ENCODE assay signal across 18 cellular contexts in the genomic region with DNA sequence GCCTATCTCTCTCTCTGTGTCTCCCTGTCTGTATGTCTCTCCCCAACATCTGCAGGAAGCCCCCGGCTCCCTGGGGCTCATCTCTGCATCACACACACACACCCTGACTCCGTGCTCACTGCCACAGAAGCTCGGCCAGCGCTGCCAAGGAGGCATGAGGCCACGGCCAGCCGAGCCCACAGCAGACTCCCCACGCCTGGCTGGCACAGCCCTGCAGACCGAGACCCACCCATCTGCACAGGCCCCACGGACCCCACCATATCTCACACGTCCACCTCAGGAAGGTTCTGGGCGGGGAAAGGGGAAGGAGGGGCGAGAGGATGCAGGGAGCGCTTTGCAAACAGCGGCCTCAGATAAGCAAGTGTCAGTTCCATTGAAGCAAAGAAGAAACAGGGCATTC. TPM values are rescaled to one million over a fixed set of nuclear protein-coding genes. Genes with fewer than 3 reads are reported as not detected.
A peak's percentile ranks its signal among the peaks of the same experiment; 100 is the strongest.
DNase-seq lines count a peak whose midpoint lies in the region; ATAC-seq, FAIRE-seq and TF ChIP-seq lines count a peak whose summit lies in the region.
"Had no signal": no experiment of that assay in that cellular context is flagged by ENCODE, and none has a peak within 500 bp of the region (broad histone marks: within the 10 kb centered on the region; RNA-seq: fewer than 3 reads in every experiment).

No MANE protein-coding gene starts in this region.

- no peak for TF ChIP-seq POLR2A in GM12892 (IDR thresholded peaks at IDR 0.05; ENCODE audit: low read depth, low read length)

- H3K4me3 Mint-ChIP-seq in CD8-positive, alpha-beta T cell, result no peak overlapping the region
- H3K4me3 Mint-ChIP-seq in endodermal cell (no peak overlapping the region), neural crest cell (peak overlapping the region; percentile 70)
- H3K4me3 Mint-ChIP-seq: activated CD8-positive, alpha-beta memory T cell treated with anti-CD3 and anti-CD28 coated beads, Interleukin-2, amount 10 ng/mL, durations not matched to agents 7 days and 5 days; natural killer cell had no signal

- H3K4me3 ChIP-seq in CD8-positive, alpha-beta T cell (ENCODE audit: low read depth, low read length), result no peak overlapping the region
- H3K4me3 ChIP-seq in endodermal cell (ENCODE audit: low read length), result no peak overlapping the region
- H3K4me3 ChIP-seq: skin epidermis, tibial nerve had no signal

- no peak for ATAC-seq in CD8-positive, alpha-beta T cell
- no peak for ATAC-seq in HG02642 (IDR thresholded peaks at IDR 0.05; ENCODE audit: poor library complexity, unreplicated experiment)
- no peak for ATAC-seq in GM18511 (IDR thresholded peaks at IDR 0.05; ENCODE audit: unreplicated experiment)
- ATAC-seq: activated CD8-positive, alpha-beta memory T cell treated with anti-CD3 and anti-CD28 coated beads, Interleukin-2, amount 10 ng/mL, durations not matched to agents 7 days and 5 days had no signal

- no peaks in the 10 kb centered on the region for H3K27me3 Mint-ChIP-seq in CD8-positive, alpha-beta T cell (ENCODE audit: low read depth)
- H3K27me3 Mint-ChIP-seq in endodermal cell (ENCODE audit: insufficient read depth), result no peaks in the 10 kb centered on the region
- H3K27me3 Mint-ChIP-seq in neural crest cell (ENCODE audit: low read depth), result peaks cover 13% of the 10 kb centered on the region
- H3K27me3 Mint-ChIP-seq: activated CD8-positive, alpha-beta memory T cell treated with anti-CD3 and anti-CD28 coated beads, Interleukin-2, amount 10 ng/mL, durations not matched to agents 7 days and 5 days had no signal

- no peaks in the 10 kb centered on the region for H3K4me1 ChIP-seq in CD8-positive, alpha-beta T cell (ENCODE audit: insufficient read depth, low read length)
- H3K4me1 ChIP-seq in endodermal cell (ENCODE audit: control insufficient read depth, insufficient read depth, low read length), result no peaks in the 10 kb centered on the region
- H3K4me1 ChIP-seq: tibial nerve had no signal

- H3K27ac ChIP-seq in CD8-positive, alpha-beta T cell (ENCODE audit: low read depth, low read length), result no peak overlapping the region
- H3K27ac ChIP-seq in endodermal cell (ENCODE audit: low read depth, low read length), result no peak overlapping the region
- H3K27ac ChIP-seq: skin epidermis, tibial nerve had no signal

- 85 to 100% methylated on average over 4 to 13 of the region's 14 CpGs for WGBS in endodermal cell (ENCODE audit: insufficient coverage in 1 of 2, insufficient read length in 1 of 2), 2 experiments

- H3K36me3 Mint-ChIP-seq in CD8-positive, alpha-beta T cell, result peaks cover 49% of the 10 kb centered on the region
- H3K36me3 Mint-ChIP-seq in endodermal cell (ENCODE audit: low read depth) (peaks cover 60% of the 10 kb centered on the region), neural crest cell (ENCODE audit: low read depth) (peaks cover 54% of the 10 kb centered on the region)

- POLR2A ChIA-PET in CD8-positive, alpha-beta T cell (lab: Charles Lee), result no interaction called here

- no peaks in the 10 kb centered on the region for H3K27me3 ChIP-seq in CD8-positive, alpha-beta T cell (ENCODE audit: insufficient read depth, low read length)
- no peaks in the 10 kb centered on the region for H3K27me3 ChIP-seq in endodermal cell (ENCODE audit: control insufficient read depth, insufficient read depth, low read length, poor library complexity, severe bottlenecking)
- H3K27me3 ChIP-seq: tibial nerve had no signal

- TF ChIP-seq CTCF in CD8-positive, alpha-beta T cell (IDR thresholded peaks at IDR 0.05), result no peak
- no peak for TF ChIP-seq CTCF in endodermal cell (conservative IDR thresholded peaks at IDR 0.05)
- no peak for TF ChIP-seq CTCF in neural crest cell (conservative IDR thresholded peaks at IDR 0.05)

- no peak overlapping the region for H3K9ac ChIP-seq in endodermal cell (ENCODE audit: extremely low read depth, low read length, poor library complexity, severe bottlenecking)

- peak; percentile 5 for FAIRE-seq in GM12892 (lab: Jason Lieb, UNC)
- FAIRE-seq: islet of Langerhans had no signal

- CTCF ChIA-PET in CD8-positive, alpha-beta T cell (lab: Charles Lee), result no interaction called here

- DNase-seq in CD8-positive, alpha-beta T cell, result no peak
- DNase-seq in GM12892 (ENCODE audit: insufficient read length) (no peak), endodermal cell (no peak), neural crest cell (ENCODE audit: low read depth, low spot score) (no peak), NCI-H524 treated with DMSO at 0.1 percent for 48 hours (lab: John Stamatoyannopoulos, UW) (no peak), NCI-H2029 treated with DMSO at 0.1 percent for 48 hours (lab: John Stamatoyannopoulos, UW) (no peak)
- DNase-seq: activated CD8-positive, alpha-beta memory T cell treated with anti-CD3 and anti-CD28 coated beads, Interleukin-2, amount 10 ng/mL, durations not matched to agents 7 days and 5 days; foreskin fibroblast; KBM-7; natural killer cell; NCI-H1436 treated with DMSO at 0.1 percent for 48 hours; NCI-H510A; RPMI8226 had no signal

- intact Hi-C loops in CD8-positive, alpha-beta T cell (cut with DNase I, micrococcal nuclease), result no loop called here

- peaks cover 9% of the 10 kb centered on the region for H3K36me3 ChIP-seq in CD8-positive, alpha-beta T cell (ENCODE audit: insufficient read depth, low read length)
- peaks cover 60% of the 10 kb centered on the region for H3K36me3 ChIP-seq in endodermal cell (ENCODE audit: control insufficient read depth, insufficient read depth, low read length)

- H3K9me3 ChIP-seq in CD8-positive, alpha-beta T cell (ENCODE audit: low read length), result peaks cover 17% of the 10 kb centered on the region
- peaks cover 35% of the 10 kb centered on the region for H3K9me3 ChIP-seq in endodermal cell (ENCODE audit: control insufficient read depth, low read length)

- peak overlapping the region; percentile 73 for H3K27ac Mint-ChIP-seq in CD8-positive, alpha-beta T cell
- peak overlapping the region; percentile 24 for H3K27ac Mint-ChIP-seq in endodermal cell
- H3K27ac Mint-ChIP-seq in neural crest cell (ENCODE audit: unreplicated experiment), result no peak overlapping the region
- H3K27ac Mint-ChIP-seq: activated CD8-positive, alpha-beta memory T cell treated with anti-CD3 and anti-CD28 coated beads, Interleukin-2, amount 10 ng/mL, durations not matched to agents 7 days and 5 days had no signal

- peaks cover 6% of the 10 kb centered on the region for H3K9me3 Mint-ChIP-seq in CD8-positive, alpha-beta T cell
- peaks cover 38% of the 10 kb centered on the region for H3K9me3 Mint-ChIP-seq in endodermal cell
- H3K9me3 Mint-ChIP-seq in neural crest cell, result peaks cover 10% of the 10 kb centered on the region

- H3K4me1 Mint-ChIP-seq in CD8-positive, alpha-beta T cell (ENCODE audit: low read depth), result no peaks in the 10 kb centered on the region
- peaks cover 12% of the 10 kb centered on the region for H3K4me1 Mint-ChIP-seq in endodermal cell
- H3K4me1 Mint-ChIP-seq in neural crest cell, result peaks cover 7% of the 10 kb centered on the region

RNA-seq across cellular contexts. Expression of gene SLC25A6, which starts 28.5 kb away (rescaled TPM):
- total RNA-seq in CD8-positive, alpha-beta T cell, result 100 to 1,000 TPM; 382 to 404 TPM
- 337 TPM for polyA plus RNA-seq in GM12892 (2012; ENCODE audit: missing spikeins)
- total RNA-seq in endodermal cell (100 to 1,000 TPM; 424 to 429 TPM), neural crest cell (507 and 510 TPM in 2 replicates)
- polyA plus RNA-seq in endodermal cell (2013, experiment 1 of 2), result 420 TPM
- 381 TPM for polyA plus RNA-seq in endodermal cell (2013, experiment 2 of 2)

RNA-seq across cellular contexts. Expression of gene ASMTL, which starts 32.3 kb away (rescaled TPM):
- 10 to 100 TPM; 55.4 to 66.8 TPM for total RNA-seq in CD8-positive, alpha-beta T cell
- 23.3 TPM for polyA plus RNA-seq in GM12892 (2012; ENCODE audit: missing spikeins)
- total RNA-seq in endodermal cell (10 to 100 TPM; 46.7 to 80.9 TPM), neural crest cell (37.4 and 38.9 TPM in 2 replicates)
- polyA plus RNA-seq in endodermal cell (2013, experiment 1 of 2), result 48.3 TPM
- 43.1 TPM for polyA plus RNA-seq in endodermal cell (2013, experiment 2 of 2)
